In the genomic region with DNA sequence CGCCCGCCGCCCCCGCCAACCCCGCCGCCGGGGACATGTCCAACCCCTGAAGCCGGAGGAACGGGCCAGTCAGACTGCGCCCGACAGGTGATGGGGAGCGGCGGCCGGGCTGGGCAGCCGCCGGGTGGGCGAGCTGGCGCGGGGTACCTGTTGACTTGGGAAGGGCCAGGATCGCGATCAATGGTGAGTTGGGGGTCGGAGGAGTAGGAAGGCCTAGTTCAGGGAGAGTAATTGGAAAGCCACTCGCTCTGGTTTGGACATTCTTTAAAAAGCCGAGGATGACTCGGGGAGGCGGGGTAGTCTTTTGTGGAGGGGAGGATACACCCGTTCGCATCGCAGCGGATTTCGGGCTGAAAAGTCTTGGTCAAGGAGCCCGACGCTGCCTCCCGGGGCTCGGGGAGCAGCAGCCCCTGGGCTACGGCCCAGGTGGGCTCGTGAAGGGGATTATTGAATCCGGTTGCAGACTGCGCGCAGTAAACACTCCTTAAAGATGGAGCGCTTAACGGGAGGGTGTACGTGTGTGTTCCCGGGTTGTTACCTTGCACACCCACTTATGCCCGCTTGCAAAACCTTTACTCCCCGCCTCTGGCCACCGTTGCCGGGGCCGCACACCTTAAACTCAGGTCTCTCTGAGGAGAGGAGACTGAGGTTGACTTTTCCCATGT, we compare ENCODE assay signal across 8 cellular contexts.
DNase-seq lines count a peak whose midpoint lies in the region; ATAC-seq and TF ChIP-seq lines count a peak whose summit lies in the region.

No MANE protein-coding gene starts in this region.

- peaks cover 32% of the 10 kb centered on the region for H3K4me1 Mint-ChIP-seq in WTC11

- ATAC-seq in GM18873 (IDR thresholded peaks at IDR 0.05; ENCODE audit: low FRiP score, unreplicated experiment) (peak; percentile 7), WTC11 (peak; percentile 14)

- in situ Hi-C loops in ACHN (cut with HindIII; ENCODE audit: low pct_ligation_motif_present, low pct_unique_long_range_greater_than_20kb, low sequenced_read_pairs): no loop called here

- no peaks in the 10 kb centered on the region for H3K9me3 ChIP-seq in endocrine pancreas (ENCODE audit: control insufficient read depth, low read length)

- no peak overlapping the region for H2AK5ac ChIP-seq in mesendoderm (ENCODE audit: low read length)

- peak overlapping the region; percentile 51 for H3K4me2 ChIP-seq in mesendoderm (ENCODE audit: low read length)

- H3K27me3 ChIP-seq in endocrine pancreas (ENCODE audit: control insufficient read depth, insufficient read depth, low read length) (no peaks in the 10 kb centered on the region), mesendoderm (ENCODE audit: insufficient read depth, low read length, poor library complexity) (no peaks in the 10 kb centered on the region)

- peak overlapping the region; percentile 48 for H3K27ac ChIP-seq in mesendoderm (ENCODE audit: low read depth, low read length)

- H3K36me3 ChIP-seq in endocrine pancreas (ENCODE audit: control insufficient read depth, insufficient read depth, low read length): no peaks in the 10 kb centered on the region
- H3K36me3 ChIP-seq in mesendoderm (ENCODE audit: control insufficient read depth, insufficient read depth, low read length): no peaks in the 10 kb centered on the region

- peak overlapping the region; percentile 92 for H3K18ac ChIP-seq in mesendoderm (ENCODE audit: low read length)

- POLR2A ChIA-PET in WTC11 (lab: Charles Lee): interaction anchor here (0.6 to 1.0 kb wide), 2 partner anchors 43 to 108 kb away, joined by 5 to 8 read pairs; no protein-coding TSS in a partner anchor

- peak overlapping the region; percentile 70 for H3K4ac ChIP-seq in mesendoderm (ENCODE audit: low read depth, low read length)

- peak overlapping the region; percentile 99 for H3K56ac ChIP-seq in mesendoderm (ENCODE audit: low read length)

- H3K79me2 ChIP-seq in mesendoderm (ENCODE audit: control insufficient read depth, insufficient read depth, low read length): peaks cover 9% of the 10 kb centered on the region

- H2BK120ac ChIP-seq in mesendoderm (ENCODE audit: low read depth, low read length): peak overlapping the region; percentile 31

- no CpG with 5 or more reads among the region's 49 CpGs for WGBS in mesendoderm (ENCODE audit: extremely low coverage, insufficient coverage, low lambda C conversion rate)

- peak overlapping the region; percentile 91 for H3K27ac Mint-ChIP-seq in WTC11

- CTCF ChIA-PET in WTC11 (lab: Charles Lee): interaction anchor here (0.7 to 1.4 kb wide), 3 partner anchors 114 to 508 kb away, joined by 3 to 4 read pairs (median 3); no protein-coding TSS in a partner anchor

- H3K36me3 Mint-ChIP-seq in WTC11: peaks cover 10% of the 10 kb centered on the region

- H3K4me1 ChIP-seq in endocrine pancreas (ENCODE audit: control insufficient read depth, insufficient read depth, low read length) (no peaks in the 10 kb centered on the region), mesendoderm (ENCODE audit: control insufficient read depth, low read depth, low read length) (peaks cover 2% of the 10 kb centered on the region)

- no peak overlapping the region for H2BK5ac ChIP-seq in mesendoderm (ENCODE audit: low read length)

- H3K9ac ChIP-seq in endocrine pancreas (ENCODE audit: control insufficient read depth, insufficient read depth, low read length) (peak overlapping the region; percentile 99), mesendoderm (ENCODE audit: low read length) (peak overlapping the region; percentile 88)

- peak overlapping the region; percentile 98 for H3K4me3 Mint-ChIP-seq in WTC11

- H3K27me3 Mint-ChIP-seq in WTC11 (ENCODE audit: low read depth): peaks cover 2% of the 10 kb centered on the region; the same call in 1 of the 2 replicates

- H2BK15ac ChIP-seq in mesendoderm (replicated peaks; ENCODE audit: low read depth): no peak overlapping the region

- no peaks in the 10 kb centered on the region for H3K79me1 ChIP-seq in mesendoderm (ENCODE audit: low read length)

- no peak overlapping the region for H4K5ac ChIP-seq in mesendoderm (ENCODE audit: low read length)

- TF ChIP-seq CTCF in WTC11 (IDR thresholded peaks at IDR 0.05): no peak

- no peak overlapping the region for H4K8ac ChIP-seq in mesendoderm (ENCODE audit: low read depth, low read length)

- H3K4me3 ChIP-seq in endocrine pancreas (ENCODE audit: control insufficient read depth, insufficient read depth, low read length) (peak overlapping the region; percentile 85), mesendoderm (ENCODE audit: low read length) (peak overlapping the region; percentile 82)

- peaks cover 6% of the 10 kb centered on the region for H3K9me3 Mint-ChIP-seq in WTC11

- no peak overlapping the region for H3K23ac ChIP-seq in mesendoderm (ENCODE audit: low read length)

- DNase-seq in ACHN: peak; percentile 29
- peak; percentile 47 for DNase-seq in HT-29 (ENCODE audit: low spot score)
- no peak for DNase-seq in WTC11 (ENCODE audit: low spot score)
- peak; percentile 49 for DNase-seq in mesendoderm
- DNase-seq in superior temporal gyrus (ENCODE audit: extremely low spot score): peak; percentile 31
- no peak for DNase-seq in NCI-H446 (lab: John Stamatoyannopoulos, UW)

TF ChIP-seq in WTC11, 78 proteins besides CTCF, POLR2A, EP300 and RAD21:
- TF ChIP-seq, protein P1, sequence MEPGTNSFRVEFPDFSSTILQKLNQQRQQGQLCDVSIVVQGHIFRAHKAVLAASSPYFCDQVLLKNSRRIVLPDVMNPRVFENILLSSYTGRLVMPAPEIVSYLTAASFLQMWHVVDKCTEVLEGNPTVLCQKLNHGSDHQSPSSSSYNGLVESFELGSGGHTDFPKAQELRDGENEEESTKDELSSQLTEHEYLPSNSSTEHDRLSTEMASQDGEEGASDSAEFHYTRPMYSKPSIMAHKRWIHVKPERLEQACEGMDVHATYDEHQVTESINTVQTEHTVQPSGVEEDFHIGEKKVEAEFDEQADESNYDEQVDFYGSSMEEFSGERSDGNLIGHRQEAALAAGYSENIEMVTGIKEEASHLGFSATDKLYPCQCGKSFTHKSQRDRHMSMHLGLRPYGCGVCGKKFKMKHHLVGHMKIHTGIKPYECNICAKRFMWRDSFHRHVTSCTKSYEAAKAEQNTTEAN (CRISPR knock-in tag; IDR thresholded peaks at IDR 0.05): no peak
- TF ChIP-seq E2F1 (CRISPR knock-in tag; IDR thresholded peaks at IDR 0.05) (no peak), FOXK1 (CRISPR knock-in tag; IDR thresholded peaks at IDR 0.05) (no peak), NFE2L1 (CRISPR knock-in tag; IDR thresholded peaks at IDR 0.05) (no peak), ELF4 (CRISPR knock-in tag; IDR thresholded peaks at IDR 0.05; ENCODE audit: low read depth) (no peak), SP1 (CRISPR knock-in tag; conservative IDR thresholded peaks at IDR 0.05) (no peak), SOX15 (CRISPR knock-in tag; IDR thresholded peaks at IDR 0.05) (no peak), USF2 (CRISPR knock-in tag; IDR thresholded peaks at IDR 0.05) (no peak), ZNF219 (CRISPR knock-in tag; IDR thresholded peaks at IDR 0.05; ENCODE audit: borderline replicate concordance) (no peak), ZNF317 (CRISPR knock-in tag; IDR thresholded peaks at IDR 0.05; ENCODE audit: borderline replicate concordance, low read depth) (no peak), NR1H2 (CRISPR knock-in tag; IDR thresholded peaks at IDR 0.05) (no peak)
- TF ChIP-seq, protein P2, sequence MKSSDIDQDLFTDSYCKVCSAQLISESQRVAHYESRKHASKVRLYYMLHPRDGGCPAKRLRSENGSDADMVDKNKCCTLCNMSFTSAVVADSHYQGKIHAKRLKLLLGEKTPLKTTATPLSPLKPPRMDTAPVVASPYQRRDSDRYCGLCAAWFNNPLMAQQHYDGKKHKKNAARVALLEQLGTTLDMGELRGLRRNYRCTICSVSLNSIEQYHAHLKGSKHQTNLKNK (CRISPR knock-in tag; IDR thresholded peaks at IDR 0.05): no peak
- TF ChIP-seq, protein P3, sequence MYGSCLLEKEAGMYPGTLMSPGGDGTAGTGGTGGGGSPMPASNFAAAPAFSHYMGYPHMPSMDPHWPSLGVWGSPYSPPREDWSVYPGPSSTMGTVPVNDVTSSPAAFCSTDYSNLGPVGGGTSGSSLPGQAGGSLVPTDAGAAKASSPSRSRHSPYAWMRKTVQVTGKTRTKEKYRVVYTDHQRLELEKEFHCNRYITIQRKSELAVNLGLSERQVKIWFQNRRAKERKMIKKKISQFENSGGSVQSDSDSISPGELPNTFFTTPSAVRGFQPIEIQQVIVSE (CRISPR knock-in tag; IDR thresholded peaks at IDR 0.05; ENCODE audit: borderline replicate concordance): no peak

Comparison
In these comparisons a context has a peak if more than half of its experiments do, and no peak if none do; other contexts are left out.
1. DNase-seq: peak in ACHN (single experiment), HT-29 (single experiment), mesendoderm (single experiment) and superior temporal gyrus (single experiment); none in WTC11 (single experiment) and NCI-H446 (0 of 2).